Comparison of ENCODE assay signal across 19 cellular contexts in the genomic region with DNA sequence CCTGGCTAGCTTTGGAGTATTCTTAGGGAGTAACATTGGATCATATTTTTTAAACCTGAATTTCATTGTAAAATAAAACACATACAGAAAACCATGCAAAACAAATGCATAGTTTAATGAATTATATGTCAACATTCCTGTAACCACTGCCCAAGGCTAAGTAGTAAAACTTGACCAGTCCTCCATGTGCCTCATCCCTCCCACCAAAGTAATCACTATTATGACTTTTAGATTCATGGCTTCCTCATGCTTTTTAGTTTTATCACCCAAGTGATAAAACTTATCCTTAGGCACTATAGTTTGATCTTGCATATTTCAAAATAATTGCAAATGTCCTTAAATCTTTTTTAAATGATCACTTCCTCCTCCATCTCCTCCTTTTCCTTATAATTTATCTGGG.
"Had no signal": no experiment of that assay in that cellular context is flagged by ENCODE, and none has a peak within 500 bp of the region (broad histone marks: within the 10 kb centered on the region; RNA-seq: fewer than 3 reads in every experiment).

No MANE protein-coding gene starts in this region.

- DNase-seq: activated CD4-positive, alpha-beta T cell treated with anti-CD3 and anti-CD28 coated beads for 48 hours; activated CD8-positive, alpha-beta memory T cell treated with anti-CD3 and anti-CD28 coated beads, Interleukin-2, amount 50 U/mL, for 4 hours; activated CD8-positive, alpha-beta T cell treated with anti-CD3 and anti-CD28 coated beads, Interleukin-2, amount 10 ng/mL, durations not matched to agents 7 days and 5 days; amygdala; central memory CD4-positive, alpha-beta T cell; cortex of kidney; effector CD8-positive, alpha-beta T cell; foreskin keratinocyte; glutamatergic neuron; immature natural killer cell; lower lobe of right lung; ovary; spleen; stimulated activated naive CD8-positive, alpha-beta T cell treated with anti-CD3 and anti-CD28 coated beads, Interleukin-15, amount 100 ng/mL, for 72 hours; T-helper 2 cell; upper lobe of left lung had no signal

- H3K27ac Mint-ChIP-seq: activated CD8-positive, alpha-beta T cell treated with anti-CD3 and anti-CD28 coated beads, Interleukin-2, amount 10 ng/mL, durations not matched to agents 7 days and 5 days; brain; immature natural killer cell; neural progenitor cell had no signal

- H3K4me1 Mint-ChIP-seq: brain, immature natural killer cell had no signal

- H3K4me3 Mint-ChIP-seq: activated CD8-positive, alpha-beta T cell treated with anti-CD3 and anti-CD28 coated beads, Interleukin-2, amount 10 ng/mL, durations not matched to agents 7 days and 5 days; brain; immature natural killer cell; neural progenitor cell; stimulated activated naive CD8-positive, alpha-beta T cell treated with anti-CD3 and anti-CD28 coated beads, Interleukin-15, amount 100 ng/mL, for 72 hours had no signal

- H3K27me3 Mint-ChIP-seq: stimulated activated naive CD8-positive, alpha-beta T cell treated with anti-CD3 and anti-CD28 coated beads, Interleukin-15, amount 100 ng/mL, for 72 hours had no signal

- ATAC-seq: activated CD8-positive, alpha-beta T cell treated with anti-CD3 and anti-CD28 coated beads, Interleukin-2, amount 10 ng/mL, durations not matched to agents 7 days and 5 days; foreskin keratinocyte; lower lobe of right lung; sciatic nerve; stimulated activated naive CD8-positive, alpha-beta T cell treated with anti-CD3 and anti-CD28 coated beads, Interleukin-15, amount 100 ng/mL, for 72 hours had no signal
